In genomic region chr15:99578809-99579208, GRCh38 we compare ENCODE assay signal across 1 cellular context.
TF ChIP-seq lines count a peak whose summit lies in the region.

No MANE protein-coding gene starts in this region.

TF ChIP-seq in GM12878, 131 proteins besides CTCF, POLR2A, EP300 and RAD21 (continued from another document):
- TF ChIP-seq ZBTB40 (IDR thresholded peaks at IDR 0.05; ENCODE audit: borderline replicate concordance) (no peak), NRF1 (conservative IDR thresholded peaks at IDR 0.05; ENCODE audit: low read depth, low read length) (no peak), HCFC1 (IDR thresholded peaks at IDR 0.05; ENCODE audit: low read length) (no peak), CREM (IDR thresholded peaks at IDR 0.05; ENCODE audit: low read depth) (no peak), ZBTB33 (IDR thresholded peaks at IDR 0.05) (no peak), GATAD2B (conservative IDR thresholded peaks at IDR 0.05; ENCODE audit: low read depth) (no peak), CBX3 (IDR thresholded peaks at IDR 0.05; ENCODE audit: borderline replicate concordance, low read depth) (no peak), RBBP5 (conservative IDR thresholded peaks at IDR 0.05) (no peak), CEBPZ (IDR thresholded peaks at IDR 0.05; ENCODE audit: low read depth, low read length) (no peak), ZBED1 (IDR thresholded peaks at IDR 0.05; ENCODE audit: borderline replicate concordance) (no peak), KAT2A (conservative IDR thresholded peaks at IDR 0.05; ENCODE audit: control insufficient read depth, low read depth, low read length) (no peak), PAX5 (IDR thresholded peaks at IDR 0.05; ENCODE audit: borderline replicate concordance, low read depth, low read length) (no peak), MYC (IDR thresholded peaks at IDR 0.05; ENCODE audit: insufficient read depth, insufficient read length, insufficient replicate concordance, low read length, severe bottlenecking) (no peak)
- TF ChIP-seq, protein P1, sequence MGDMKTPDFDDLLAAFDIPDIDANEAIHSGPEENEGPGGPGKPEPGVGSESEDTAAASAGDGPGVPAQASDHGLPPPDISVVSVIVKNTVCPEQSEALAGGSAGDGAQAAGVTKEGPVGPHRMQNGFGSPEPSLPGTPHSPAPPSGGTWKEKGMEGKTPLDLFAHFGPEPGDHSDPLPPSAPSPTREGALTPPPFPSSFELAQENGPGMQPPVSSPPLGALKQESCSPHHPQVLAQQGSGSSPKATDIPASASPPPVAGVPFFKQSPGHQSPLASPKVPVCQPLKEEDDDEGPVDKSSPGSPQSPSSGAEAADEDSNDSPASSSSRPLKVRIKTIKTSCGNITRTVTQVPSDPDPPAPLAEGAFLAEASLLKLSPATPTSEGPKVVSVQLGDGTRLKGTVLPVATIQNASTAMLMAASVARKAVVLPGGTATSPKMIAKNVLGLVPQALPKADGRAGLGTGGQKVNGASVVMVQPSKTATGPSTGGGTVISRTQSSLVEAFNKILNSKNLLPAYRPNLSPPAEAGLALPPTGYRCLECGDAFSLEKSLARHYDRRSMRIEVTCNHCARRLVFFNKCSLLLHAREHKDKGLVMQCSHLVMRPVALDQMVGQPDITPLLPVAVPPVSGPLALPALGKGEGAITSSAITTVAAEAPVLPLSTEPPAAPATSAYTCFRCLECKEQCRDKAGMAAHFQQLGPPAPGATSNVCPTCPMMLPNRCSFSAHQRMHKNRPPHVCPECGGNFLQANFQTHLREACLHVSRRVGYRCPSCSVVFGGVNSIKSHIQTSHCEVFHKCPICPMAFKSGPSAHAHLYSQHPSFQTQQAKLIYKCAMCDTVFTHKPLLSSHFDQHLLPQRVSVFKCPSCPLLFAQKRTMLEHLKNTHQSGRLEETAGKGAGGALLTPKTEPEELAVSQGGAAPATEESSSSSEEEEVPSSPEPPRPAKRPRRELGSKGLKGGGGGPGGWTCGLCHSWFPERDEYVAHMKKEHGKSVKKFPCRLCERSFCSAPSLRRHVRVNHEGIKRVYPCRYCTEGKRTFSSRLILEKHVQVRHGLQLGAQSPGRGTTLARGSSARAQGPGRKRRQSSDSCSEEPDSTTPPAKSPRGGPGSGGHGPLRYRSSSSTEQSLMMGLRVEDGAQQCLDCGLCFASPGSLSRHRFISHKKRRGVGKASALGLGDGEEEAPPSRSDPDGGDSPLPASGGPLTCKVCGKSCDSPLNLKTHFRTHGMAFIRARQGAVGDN (IDR thresholded peaks at IDR 0.05) = no peak
